Comparison of ENCODE assay signal across 29 cellular contexts in genomic region chr13:89282241-89282640, GRCh38.
DNase-seq lines count a peak whose midpoint lies in the region; ATAC-seq and TF ChIP-seq lines count a peak whose summit lies in the region.
"Had no signal": no experiment of that assay in that cellular context is flagged by ENCODE, and none has a peak within 500 bp of the region (broad histone marks: within the 10 kb centered on the region; RNA-seq: fewer than 3 reads in every experiment).

No MANE protein-coding gene starts in this region.

- no peak overlapping the region for H3K4me2 ChIP-seq in Karpas-422 (ENCODE audit: low read depth, low read length, poor library complexity, severe bottlenecking)
- H3K4me2 ChIP-seq: A549; BLaER1; BLaER1 treated with 17β-estradiol and CSF1 and Interleukin-3, amounts not matched to agents 10 nM and 100 nM had no signal

- ATAC-seq in HG03460 (IDR thresholded peaks at IDR 0.05; ENCODE audit: unreplicated experiment) = no peak
- ATAC-seq: A549; CD8-positive, alpha-beta T cell had no signal

- no peaks in the 10 kb centered on the region for H3K36me3 ChIP-seq in Karpas-422 (ENCODE audit: insufficient read depth, low read length)
- H3K36me3 ChIP-seq: BE2C; BLaER1; BLaER1 treated with 17β-estradiol and CSF1 and Interleukin-3, amounts not matched to agents 10 nM and 100 nM had no signal

- no peak overlapping the region for H3K4me3 ChIP-seq in Karpas-422 (ENCODE audit: low read length)
- H3K4me3 ChIP-seq: A549; BLaER1; BLaER1 treated with 17β-estradiol and CSF1 and Interleukin-3, amounts not matched to agents 10 nM and 100 nM had no signal

- no peaks in the 10 kb centered on the region for H3K79me2 ChIP-seq in Karpas-422 (ENCODE audit: low read length)

- in situ Hi-C loops in GM13976 (cut with MboI; ENCODE audit: low sequenced_read_pairs, unreplicated experiment) = no loop called here

- H2AFZ ChIP-seq in Karpas-422 (ENCODE audit: low read length) = peak overlapping the region; percentile 28; the same call in 1 of the 2 replicates

- H3K9me3 ChIP-seq in Karpas-422 (ENCODE audit: low read length) = no peaks in the 10 kb centered on the region; the same call in 1 of the 2 replicates
- H3K9me3 ChIP-seq: A549, BE2C, BLaER1, Caco-2 had no signal

- no peak for TF ChIP-seq CTCF in GM13976 (IDR thresholded peaks at IDR 0.05; ENCODE audit: borderline replicate concordance, control extremely low read depth, extremely low read depth, insufficient read depth, missing control alignments)

- H3K27ac ChIP-seq in Karpas-422 (ENCODE audit: low read length) = no peak overlapping the region
- H3K27ac ChIP-seq: 22Rv1; A549; BLaER1; BLaER1 treated with 17β-estradiol and CSF1 and Interleukin-3, amounts not matched to agents 10 nM and 100 nM; C4-2B had no signal

- H4K20me1 ChIP-seq in Karpas-422 (ENCODE audit: insufficient read depth, low read depth, low read length) = no peaks in the 10 kb centered on the region
- H4K20me1 ChIP-seq: BLaER1; BLaER1 treated with 17β-estradiol and CSF1 and Interleukin-3, amounts not matched to agents 10 nM and 100 nM had no signal

- H3K9me2 ChIP-seq in Karpas-422 (replicated peaks; ENCODE audit: insufficient read depth, low read length) = no peaks in the 10 kb centered on the region

- no peaks in the 10 kb centered on the region for H3K27me3 ChIP-seq in Karpas-422 (ENCODE audit: low read length)
- H3K27me3 ChIP-seq: BE2C; BLaER1; BLaER1 treated with 17β-estradiol and CSF1 and Interleukin-3, amounts not matched to agents 10 nM and 100 nM had no signal

- no peak for DNase-seq in Karpas-422
- peak; percentile 95 for DNase-seq in SK-N-DZ (ENCODE audit: low spot score)
- no peak for DNase-seq in GM13976 (ENCODE audit: low spot score)
- DNase-seq: 8988T; ACHN; AML-193; BE2C; C1 segment of cervical spinal cord; Caco-2; Calu3; CD4-positive, alpha-beta memory T cell; CD4-positive, alpha-beta T cell; CD4-positive, CD25-positive, alpha-beta regulatory T cell; CD8-positive, alpha-beta memory T cell; CD8-positive, alpha-beta T cell; COR-L47; DMS 273 treated with DMSO at 0.1 percent for 48 hours; DMS153; DMS53; DMS79; DMS79 treated with DMSO at 0.1 percent for 48 hours; DND-41; EL had no signal

- H3K4me1 ChIP-seq in Karpas-422 (ENCODE audit: low read length) = no peaks in the 10 kb centered on the region
- H3K4me1 ChIP-seq: A549; BLaER1; BLaER1 treated with 17β-estradiol and CSF1 and Interleukin-3, amounts not matched to agents 10 nM and 100 nM; Caco-2 had no signal

- no peak overlapping the region for H3K9ac ChIP-seq in Karpas-422 (ENCODE audit: low read length)
- H3K9ac ChIP-seq: BLaER1; BLaER1 treated with 17β-estradiol and CSF1 and Interleukin-3, amounts not matched to agents 10 nM and 100 nM had no signal
